ENCODE assay signal across 1 cellular context in genomic region chr16:53370827-53371226, GRCh38.
TF ChIP-seq lines count a peak whose summit lies in the region.

No MANE protein-coding gene starts in this region.

TF ChIP-seq in SK-N-SH, 30 proteins besides CTCF, POLR2A, EP300 and RAD21 (continued from another document):
- TF ChIP-seq RFX5 (IDR thresholded peaks at IDR 0.05; ENCODE audit: low read length) (no peak), SMC3 (IDR thresholded peaks at IDR 0.05; ENCODE audit: low read depth, low read length) (no peak)
